8 cellular contexts compared by ENCODE assay signal in genomic region chr10:118241229-118242137, GRCh38.
DNase-seq lines count a peak whose midpoint lies in the region; ATAC-seq and TF ChIP-seq lines count a peak whose summit lies in the region.

No MANE protein-coding gene starts in this region.

- no peaks in the 10 kb centered on the region for H3K9me2 ChIP-seq in OCI-LY7 (ENCODE audit: insufficient read depth, low read length)

- TF ChIP-seq CTCF in OCI-LY7 (conservative IDR thresholded peaks at IDR 0.05; ENCODE audit: low read length) (peak; percentile 94), fibroblast of mammary gland (conservative IDR thresholded peaks at IDR 0.05; ENCODE audit: control insufficient read depth, insufficient read depth, low read depth, low read length) (peak; percentile 98)

- no peaks in the 10 kb centered on the region for H3K79me2 ChIP-seq in OCI-LY7 (ENCODE audit: insufficient read depth, low read depth, low read length)

- DNase-seq in DMS79 treated with DMSO at 0.1 percent for 48 hours (lab: John Stamatoyannopoulos, UW) = peak; percentile 71
- peak; percentile 32 for DNase-seq in HuH-7 (ENCODE audit: low spot score)
- peak; percentile 60 for DNase-seq in OCI-LY7 (ENCODE audit: low spot score)
- DNase-seq in activated T-cell treated with anti-CD3 and anti-CD28 coated beads, Interleukin-2, amount 50 U/mL, for 24 hours = peak; percentile 78
- DNase-seq in fibroblast of mammary gland (ENCODE audit: low read depth) = peak; percentile 78
- peak; percentile 72 for DNase-seq in natural killer cell treated with Interleukin-12 subunit alpha and Interleukin-12 subunit beta and Interleukin-15 and Interleukin-18, amount 100 ng/mL, for 72 hours (ENCODE audit: low spot score)
- peak; percentile 50 for DNase-seq in stimulated activated naive CD4-positive, alpha-beta T cell treated with Interleukin-2 at 50 U/mL for 16 hours (lab: John Stamatoyannopoulos, UW)

- H3K36me3 ChIP-seq in OCI-LY7 (ENCODE audit: insufficient read depth, low read length) = no peaks in the 10 kb centered on the region

- no peak overlapping the region for H3K4me2 ChIP-seq in OCI-LY7 (ENCODE audit: low read length)

- no peak for ATAC-seq in natural killer cell treated with Interleukin-12 subunit alpha and Interleukin-12 subunit beta and Interleukin-15 and Interleukin-18, amount 100 ng/mL, for 72 hours
- no peak for ATAC-seq in GM18867 (IDR thresholded peaks at IDR 0.05; ENCODE audit: unreplicated experiment)

- no peak overlapping the region for H3K27ac Mint-ChIP-seq in activated T-cell treated with anti-CD3 and anti-CD28 coated beads, Interleukin-2, amount 50 U/mL, for 24 hours
- H3K27ac Mint-ChIP-seq in natural killer cell treated with Interleukin-12 subunit alpha and Interleukin-12 subunit beta and Interleukin-15 and Interleukin-18, amount 100 ng/mL, for 72 hours = no peak overlapping the region

- H3K9me3 ChIP-seq in OCI-LY7 (ENCODE audit: low read length) = no peaks in the 10 kb centered on the region

- peaks cover 59% of the 10 kb centered on the region for H3K27me3 Mint-ChIP-seq in activated T-cell treated with anti-CD3 and anti-CD28 coated beads, Interleukin-2, amount 50 U/mL, for 24 hours
- H3K27me3 Mint-ChIP-seq in natural killer cell treated with Interleukin-12 subunit alpha and Interleukin-12 subunit beta and Interleukin-15 and Interleukin-18, amount 100 ng/mL, for 72 hours = peaks cover 34 to 58% of the 10 kb centered on the region in 2 donors

- BruUV-seq in OCI-LY7 (replicated peaks; lab: Mats Ljungman, UMichigan) = no TSS peak

- no peaks in the 10 kb centered on the region for H4K20me1 ChIP-seq in OCI-LY7 (ENCODE audit: insufficient read depth, low read length)

- CTCF ChIA-PET in OCI-LY7 (lab: Charles Lee; ENCODE audit: unreplicated experiment) = no interaction called here

- H3K4me3 Mint-ChIP-seq in activated T-cell treated with anti-CD3 and anti-CD28 coated beads, Interleukin-2, amount 50 U/mL, for 24 hours = no peak overlapping the region
- no peak overlapping the region for H3K4me3 Mint-ChIP-seq in natural killer cell treated with Interleukin-12 subunit alpha and Interleukin-12 subunit beta and Interleukin-15 and Interleukin-18, amount 100 ng/mL, for 72 hours

- H3K4me3 ChIP-seq in OCI-LY7 (ENCODE audit: low read depth, low read length, poor library complexity, severe bottlenecking) (no peak overlapping the region), fibroblast of mammary gland (ENCODE audit: control insufficient read depth, low read depth, low read length) (no peak overlapping the region)

- no peak overlapping the region for H2AFZ ChIP-seq in OCI-LY7 (ENCODE audit: low read length)

- H3K4me1 ChIP-seq in OCI-LY7 (ENCODE audit: insufficient read depth, low read length, poor library complexity, severe bottlenecking) = no peaks in the 10 kb centered on the region

- no peaks in the 10 kb centered on the region for H3K36me3 Mint-ChIP-seq in activated T-cell treated with anti-CD3 and anti-CD28 coated beads, Interleukin-2, amount 50 U/mL, for 24 hours (ENCODE audit: low read depth)
- H3K36me3 Mint-ChIP-seq in natural killer cell treated with Interleukin-12 subunit alpha and Interleukin-12 subunit beta and Interleukin-15 and Interleukin-18, amount 100 ng/mL, for 72 hours = no peaks in the 10 kb centered on the region

- H3K9me3 Mint-ChIP-seq in activated T-cell treated with anti-CD3 and anti-CD28 coated beads, Interleukin-2, amount 50 U/mL, for 24 hours = no peaks in the 10 kb centered on the region
- H3K9me3 Mint-ChIP-seq in natural killer cell treated with Interleukin-12 subunit alpha and Interleukin-12 subunit beta and Interleukin-15 and Interleukin-18, amount 100 ng/mL, for 72 hours = no peaks in the 10 kb centered on the region

- H3K4me1 Mint-ChIP-seq in activated T-cell treated with anti-CD3 and anti-CD28 coated beads, Interleukin-2, amount 50 U/mL, for 24 hours (ENCODE audit: low read depth) = no peaks in the 10 kb centered on the region
- no peaks in the 10 kb centered on the region for H3K4me1 Mint-ChIP-seq in natural killer cell treated with Interleukin-12 subunit alpha and Interleukin-12 subunit beta and Interleukin-15 and Interleukin-18, amount 100 ng/mL, for 72 hours (ENCODE audit: low read depth in 2 of 2)

- intact Hi-C loops in OCI-LY7 (cut with micrococcal nuclease; ENCODE audit: unreplicated experiment) = loop anchor here (1.0 to 10.0 kb wide), 2 partner anchors 377 to 745 kb away; no protein-coding TSS in a partner anchor

- POLR2A ChIA-PET in OCI-LY7 (lab: Charles Lee) = no interaction called here

- H3K27ac ChIP-seq in OCI-LY7 (ENCODE audit: low read depth, low read length, poor library complexity, severe bottlenecking) = no peak overlapping the region
